16 cellular contexts compared by ENCODE assay signal in genomic region chr6:30000156-30000791, GRCh38. TPM values are rescaled to one million over a fixed set of nuclear protein-coding genes. Genes with fewer than 3 reads are reported as not detected.
DNase-seq lines count a peak whose midpoint lies in the region; ATAC-seq, FAIRE-seq and TF ChIP-seq lines count a peak whose summit lies in the region.
"Had no signal": no experiment of that assay in that cellular context is flagged by ENCODE, and none has a peak within 500 bp of the region (broad histone marks: within the 10 kb centered on the region; RNA-seq: fewer than 3 reads in every experiment).

No MANE protein-coding gene starts in this region.

- no peaks in the 10 kb centered on the region for H3K9me3 Mint-ChIP-seq in activated naive CD8-positive, alpha-beta T cell treated with anti-CD3 and anti-CD28 coated beads, Interleukin-2, amount 10 ng/mL, durations not matched to agents 7 days and 5 days
- H3K9me3 Mint-ChIP-seq in activated naive CD8-positive, alpha-beta T cell treated with anti-CD3 and anti-CD28 coated beads for 36 hours, result no peaks in the 10 kb centered on the region
- H3K9me3 Mint-ChIP-seq: CD8-positive, alpha-beta memory T cell had no signal

- ATAC-seq in activated naive CD8-positive, alpha-beta T cell treated with anti-CD3 and anti-CD28 coated beads, Interleukin-2, amount 10 ng/mL, durations not matched to agents 7 days and 5 days (ENCODE audit: low read depth), result peak; percentile 79
- no peak for ATAC-seq in GM12878
- peak; percentile 62 for ATAC-seq in mucosa of descending colon
- ATAC-seq in aorta (ENCODE audit: low FRiP score), result peak; percentile 37

- no peaks in the 10 kb centered on the region for H3K79me2 ChIP-seq in GM12878 (ENCODE audit: control insufficient read depth, insufficient read depth, low read length)

- no peak for TF ChIP-seq EP300 in GM12878 (IDR thresholded peaks at IDR 0.05; ENCODE audit: borderline replicate concordance in 1 of 2, control insufficient read depth in 1 of 2, low read depth in 2 of 2, low read length in 2 of 2)

- no peaks in the 10 kb centered on the region for H3K36me3 ChIP-seq in GM12878 (ENCODE audit: control insufficient read depth in 2 of 2, insufficient read depth in 2 of 2, low read length in 1 of 2)
- H3K36me3 ChIP-seq in mucosa of descending colon (ENCODE audit: low read depth), result no peaks in the 10 kb centered on the region
- H3K36me3 ChIP-seq in aorta (ENCODE audit: control insufficient read depth in 1 of 2, insufficient read depth in 2 of 2, low read length in 1 of 2), result no peaks in the 10 kb centered on the region
- H3K36me3 ChIP-seq: BE2C, HAP-1 had no signal

- no peak for TF ChIP-seq RAD21 in GM12878 (IDR thresholded peaks at IDR 0.05; ENCODE audit: insufficient read depth, low read depth, low read length)

- H3K4me1 ChIP-seq in GM12878 (ENCODE audit: control insufficient read depth, insufficient read depth, low read length) (no peaks in the 10 kb centered on the region), mucosa of descending colon (ENCODE audit: low read depth) (no peaks in the 10 kb centered on the region), aorta (ENCODE audit: control insufficient read depth in 1 of 2, insufficient read depth in 2 of 2, low read length in 2 of 2) (no peaks in the 10 kb centered on the region)
- H3K4me1 ChIP-seq: BE2C, Caco-2, HAP-1 had no signal

- intact Hi-C loops in GM12878 (cut with micrococcal nuclease; ENCODE audit: unreplicated experiment), result no loop called here
- intact Hi-C loops in mucosa of descending colon (cut with DNase I, micrococcal nuclease), result no loop called here
- intact Hi-C loops in aorta (cut with DNase I), result loop anchor here in 1 of 2 donors (10.0 kb wide), 1 partner anchor 295 kb away; no protein-coding TSS in a partner anchor

- H3K27ac ChIP-seq in GM12878 (ENCODE audit: control insufficient read depth, insufficient read depth), result no peak overlapping the region
- no peak overlapping the region for H3K27ac ChIP-seq in aorta (ENCODE audit: low read depth in 1 of 2, low read length in 2 of 2)

- FAIRE-seq in GM12878 (lab: Jason Lieb, UNC) (no peak), H54 (lab: Jason Lieb, UNC) (no peak)
- FAIRE-seq: A204.1, GM12891 had no signal

- H4K20me1 ChIP-seq in GM12878 (ENCODE audit: control insufficient read depth, insufficient read depth), result no peaks in the 10 kb centered on the region

- POLR2A ChIA-PET in activated naive CD8-positive, alpha-beta T cell treated with anti-CD3 and anti-CD28 coated beads, Interleukin-2, amount 10 ng/mL, durations not matched to agents 7 days and 5 days (lab: Charles Lee), result no interaction called here
- POLR2A ChIA-PET in GM12878 (lab: Charles Lee), result no interaction called here

- TF ChIP-seq CTCF in GM12878 (IDR thresholded peaks at IDR 0.05 in 2 of 3, conservative IDR thresholded peaks at IDR 0.05 in 1 of 3; ENCODE audit: control insufficient read depth in 2 of 3, extremely low read depth in 1 of 3, insufficient read depth in 1 of 3, low read depth in 3 of 3, low read length in 3 of 3), result no peak
- no peak for TF ChIP-seq CTCF in mucosa of descending colon (IDR thresholded peaks at IDR 0.05)

- SMC1A ChIA-PET in GM12878 (lab: Charles Lee; ENCODE audit: uncharacterized antibody, unreplicated experiment), result no interaction called here

- H3K4me3 ChIP-seq in GM12878 (no peak overlapping the region), mucosa of descending colon (no peak overlapping the region), aorta (ENCODE audit: low read length in 2 of 2) (no peak overlapping the region)
- H3K4me3 ChIP-seq: HAP-1 had no signal

- DNase-seq in activated naive CD8-positive, alpha-beta T cell treated with anti-CD3 and anti-CD28 coated beads, Interleukin-2, amount 10 ng/mL, durations not matched to agents 7 days and 5 days, result no peak
- no peak for DNase-seq in activated naive CD8-positive, alpha-beta T cell treated with anti-CD3 and anti-CD28 coated beads for 36 hours
- DNase-seq in GM12878 (ENCODE audit: low read depth, low spot score) (no peak), mucosa of descending colon (no peak), aorta (no peak), H54 (ENCODE audit: insufficient read length, low spot score) (no peak), GF-D8 (lab: John Stamatoyannopoulos, UW) (no peak)
- DNase-seq in stimulated activated naive CD4-positive, alpha-beta T cell treated with Interleukin-2 at 50 U/mL for 16 hours (lab: John Stamatoyannopoulos, UW), result no peak
- DNase-seq: BE2C; Caco-2; CD8-positive, alpha-beta memory T cell; GOT3 had no signal

- no TSS peak for BruUV-seq in GM12878 (replicated peaks; lab: Mats Ljungman, UMichigan)

- H3K4me1 Mint-ChIP-seq in activated naive CD8-positive, alpha-beta T cell treated with anti-CD3 and anti-CD28 coated beads, Interleukin-2, amount 10 ng/mL, durations not matched to agents 7 days and 5 days, result peaks cover 12% of the 10 kb centered on the region
- H3K4me1 Mint-ChIP-seq in activated naive CD8-positive, alpha-beta T cell treated with anti-CD3 and anti-CD28 coated beads for 36 hours, result peaks cover 4% of the 10 kb centered on the region
- H3K4me1 Mint-ChIP-seq: IgD-negative memory B cell had no signal

- H3K27me3 ChIP-seq in GM12878 (replicated peaks in 1 of 2; ENCODE audit: control insufficient read depth in 2 of 2, insufficient read depth in 2 of 2, low read length in 1 of 2) (no peaks in the 10 kb centered on the region), aorta (ENCODE audit: control insufficient read depth in 1 of 2, insufficient read depth in 2 of 2, low read length in 1 of 2) (no peaks in the 10 kb centered on the region)

- H3K9me3 ChIP-seq in GM12878 (replicated peaks; ENCODE audit: control insufficient read depth, insufficient read depth, low read length), result no peaks in the 10 kb centered on the region
- no peaks in the 10 kb centered on the region for H3K9me3 ChIP-seq in mucosa of descending colon
- no peaks in the 10 kb centered on the region for H3K9me3 ChIP-seq in aorta (ENCODE audit: control insufficient read depth, low read length)
- H3K9me3 ChIP-seq: BE2C, Caco-2, HAP-1 had no signal

- CTCF ChIA-PET in GM12878 (lab: Yijun Ruan, JAX), result no interaction called here

- peaks cover 50% of the 10 kb centered on the region for H3K27me3 Mint-ChIP-seq in activated naive CD8-positive, alpha-beta T cell treated with anti-CD3 and anti-CD28 coated beads, Interleukin-2, amount 10 ng/mL, durations not matched to agents 7 days and 5 days
- peaks cover 3% of the 10 kb centered on the region for H3K27me3 Mint-ChIP-seq in activated naive CD8-positive, alpha-beta T cell treated with anti-CD3 and anti-CD28 coated beads for 36 hours

- no peak for TF ChIP-seq POLR2A in GM12878 (IDR thresholded peaks at IDR 0.05; ENCODE audit: low read depth, low read length)
- TF ChIP-seq POLR2A in H54 (IDR thresholded peaks at IDR 0.05; ENCODE audit: low read depth, low read length), result no peak

- 56% methylated on average over 9 of the region's 9 CpGs for WGBS in GM12878 (ENCODE audit: insufficient coverage, insufficient replicate concordance, low lambda C conversion rate, missing lambda C conversion rate)
- 90% methylated on average over 9 of the region's 9 CpGs for WGBS in aorta, 2 donors

- in situ Hi-C loops in GM12878 (cut with MboI), result loop anchor here (5.0 kb wide), 1 partner anchor 83 kb away; no protein-coding TSS in a partner anchor

- H3K9ac ChIP-seq in GM12878 (ENCODE audit: control insufficient read depth, insufficient read depth, low read length), result no peak overlapping the region

- RAD21 ChIA-PET in GM12878 (lab: Charles Lee; ENCODE audit: unreplicated experiment), result no interaction called here

- no peak overlapping the region for H2AFZ ChIP-seq in GM12878 (ENCODE audit: control insufficient read depth, low read depth, low read length)

- H3K4me3 Mint-ChIP-seq in activated naive CD8-positive, alpha-beta T cell treated with anti-CD3 and anti-CD28 coated beads, Interleukin-2, amount 10 ng/mL, durations not matched to agents 7 days and 5 days, result no peak overlapping the region
- no peak overlapping the region for H3K4me3 Mint-ChIP-seq in activated naive CD8-positive, alpha-beta T cell treated with anti-CD3 and anti-CD28 coated beads for 36 hours
- H3K4me3 Mint-ChIP-seq: IgD-negative memory B cell had no signal

- no peak overlapping the region for H3K4me2 ChIP-seq in GM12878 (ENCODE audit: control insufficient read depth, insufficient read depth)

- H3K36me3 Mint-ChIP-seq in activated naive CD8-positive, alpha-beta T cell treated with anti-CD3 and anti-CD28 coated beads, Interleukin-2, amount 10 ng/mL, durations not matched to agents 7 days and 5 days, result no peaks in the 10 kb centered on the region
- H3K36me3 Mint-ChIP-seq in activated naive CD8-positive, alpha-beta T cell treated with anti-CD3 and anti-CD28 coated beads for 36 hours, result no peaks in the 10 kb centered on the region

- no peak overlapping the region for H3K27ac Mint-ChIP-seq in activated naive CD8-positive, alpha-beta T cell treated with anti-CD3 and anti-CD28 coated beads, Interleukin-2, amount 10 ng/mL, durations not matched to agents 7 days and 5 days
- no peak overlapping the region for H3K27ac Mint-ChIP-seq in activated naive CD8-positive, alpha-beta T cell treated with anti-CD3 and anti-CD28 coated beads for 36 hours
- H3K27ac Mint-ChIP-seq: IgD-negative memory B cell had no signal

RNA-seq across cellular contexts. Expression of gene HLA-A, which starts 57.9 kb away (rescaled TPM):
- total RNA-seq in activated naive CD8-positive, alpha-beta T cell treated with anti-CD3 and anti-CD28 coated beads, Interleukin-2, amount 10 ng/mL, durations not matched to agents 7 days and 5 days, result 1,000 to 10,000 TPM; 2,013 to 2,035 TPM
- 1,000 to 10,000 TPM; 1,111 to 1,119 TPM for total RNA-seq in activated naive CD8-positive, alpha-beta T cell treated with anti-CD3 and anti-CD28 coated beads for 36 hours
- total RNA-seq in GM12878 (2013; cell fraction: nucleolus; rRNA removed), result 877 and 922 TPM in 2 replicates
- 1,155 and 1,166 TPM in 2 replicates for total RNA-seq in GM12878 (2014; rRNA removed)
- 455 and 468 TPM in 2 replicates for total RNA-seq in GM12878 (2014; rRNA removed; fragmentation: Illumina TruSeq; extraction: Trizol)
- 928 and 1,003 TPM in 2 replicates for total RNA-seq in GM12878 (2021)
- polyA plus RNA-seq in GM12878 (2011; ENCODE audit: low read depth), result 718 TPM
- polyA plus RNA-seq in GM12878 (2011; rRNA removed), result 490 and 959 TPM in 2 replicates
- 1,522 and 1,730 TPM in 2 replicates for polyA plus RNA-seq in GM12878 (2011; cell fraction: cytosol; rRNA removed)
- polyA plus RNA-seq in GM12878 (2011; cell fraction: nucleus; rRNA removed), result 1,255 and 1,711 TPM in 2 replicates
- 1,065 and 1,243 TPM in 2 replicates for polyA plus RNA-seq in GM12878 (2012)
- 255 and 382 TPM in 2 replicates for polyA plus RNA-seq in GM12878 (2014; fragmentation: Illumina TruSeq; extraction: Trizol)
- 100 to 1,000 TPM; 129 to 329 TPM for polyA plus RNA-seq in GM12878 (2014; fragmentation: Nextera tagmentation; extraction: Ambion mirVana)
- polyA plus RNA-seq in GM12878 (2014; rRNA removed), result 1,078 and 1,263 TPM in 2 replicates
- 100 to 1,000 TPM; 699 to 799 TPM for polyA plus RNA-seq in GM12878 (2016; fragmentation: Nextera tagmentation; extraction: Ambion mirVana)
- polyA minus RNA-seq in GM12878 (2011; rRNA and poly(A)+ RNA removed), result 560 and 847 TPM in 2 replicates
- 323 and 371 TPM in 2 replicates for polyA minus RNA-seq in GM12878 (2011; cell fraction: cytosol; rRNA and poly(A)+ RNA removed)
- polyA minus RNA-seq in GM12878 (2011; cell fraction: nucleus; rRNA and poly(A)+ RNA removed), result 239 and 260 TPM in 2 replicates
- 1,000 to 10,000 TPM in 2 of 3 donors, 100 to 1,000 TPM in 1; 833 to 1,988 (median 1,901) TPM for total RNA-seq in mucosa of descending colon
- total RNA-seq in aorta, result 100 to 1,000 TPM; 468 to 599 TPM
- 100 to 1,000 TPM; 216 to 526 TPM for polyA plus RNA-seq in aorta
